In genomic region chr2:211996857-211997256, GRCh38 we compare ENCODE assay signal across 20 cellular contexts.
"Had no signal": no experiment of that assay in that cellular context is flagged by ENCODE, and none has a peak within 500 bp of the region (broad histone marks: within the 10 kb centered on the region; RNA-seq: fewer than 3 reads in every experiment).

No MANE protein-coding gene starts in this region.

- H3K9me3 ChIP-seq: colonic mucosa, esophagus muscularis mucosa, mucosa of descending colon, sigmoid colon, stomach, testis, upper lobe of left lung had no signal

- H3K27ac ChIP-seq: colonic mucosa, esophagus muscularis mucosa, parathyroid adenoma, sigmoid colon, stomach, testis, upper lobe of left lung had no signal

- H3K27me3 ChIP-seq: colonic mucosa, esophagus muscularis mucosa, sigmoid colon, stomach, testis, upper lobe of left lung had no signal

- H2AFZ ChIP-seq: parathyroid adenoma had no signal

- H3K9ac ChIP-seq: parathyroid adenoma had no signal

- H3K4me1 ChIP-seq: colonic mucosa, esophagus muscularis mucosa, parathyroid adenoma, sigmoid colon, stomach, testis, upper lobe of left lung had no signal

- DNase-seq: activated B cell treated with CpG ODN at 0.5 μM for 24 hours; activated CD4-positive, alpha-beta T cell treated with anti-CD3 and anti-CD28 coated beads, Interleukin-2, amount 10 ng/mL, durations not matched to agents 24 days and 14 days; activated CD8-positive, alpha-beta memory T cell treated with anti-CD3 and anti-CD28 coated beads, Interleukin-2, amount 50 U/mL, for 48 hours; activated gamma-delta T cell; activated T-cell treated with anti-CD3 and anti-CD28 coated beads, Interleukin-2, amount 50 U/mL, for 72 hours; colonic mucosa; hypothalamus; kidney glomerular epithelial cell; left ventricle myocardium superior; mucosa of descending colon; naive thymus-derived CD4-positive, alpha-beta T cell; sigmoid colon; stimulated activated CD4-positive, alpha-beta T cell treated with anti-CD3 and anti-CD28 coated beads, Interleukin-2, amount 100 ng/mL, for 24 hours; stomach; testis; upper lobe of left lung had no signal

- H3K4me3 ChIP-seq: colonic mucosa, esophagus muscularis mucosa, mucosa of descending colon, sigmoid colon, stomach, testis, upper lobe of left lung had no signal

- H3K79me2 ChIP-seq: parathyroid adenoma had no signal

- FAIRE-seq: TTC549 had no signal

- ATAC-seq: activated naive CD4-positive, alpha-beta T cell treated with anti-CD3 and anti-CD28 coated beads, Interleukin-2, amount 50 U/mL, for 72 hours; activated T-cell treated with anti-CD3 and anti-CD28 coated beads, Interleukin-2, amount 50 U/mL, for 72 hours; left ventricle myocardium superior; mucosa of descending colon; naive thymus-derived CD4-positive, alpha-beta T cell had no signal

- H3K36me3 ChIP-seq: colonic mucosa, esophagus muscularis mucosa, sigmoid colon, stomach, upper lobe of left lung had no signal
